ENCODE assay signal across 1 cellular context in the genomic region with DNA sequence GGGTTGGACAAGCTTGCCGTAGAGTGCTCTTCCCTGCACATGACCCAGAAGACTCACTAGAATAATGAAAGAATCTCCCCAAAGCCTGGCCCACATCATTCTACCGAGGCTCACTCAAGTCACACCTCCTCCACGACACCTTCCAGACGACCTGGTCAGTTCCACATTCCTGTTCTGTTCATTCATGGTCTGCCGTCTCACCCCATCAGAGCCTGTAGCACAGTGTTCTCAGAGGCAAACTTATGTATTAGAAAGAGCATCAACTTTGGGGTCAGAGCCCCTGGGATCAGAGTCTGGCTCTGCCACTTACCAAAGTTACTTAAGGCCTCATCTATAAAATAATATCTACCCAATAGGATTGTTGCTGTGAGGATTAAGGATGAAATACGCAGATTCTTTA.
TF ChIP-seq lines count a peak whose summit lies in the region.

No MANE protein-coding gene starts in this region.

TF ChIP-seq in HEK293, 187 proteins besides CTCF, POLR2A, EP300 and RAD21:
- peak; percentile 64; the same call in 1 of the 2 replicates for TF ChIP-seq TRIM28 (IDR thresholded peaks at IDR 0.05; ENCODE audit: borderline replicate concordance, low read length)
- 0 out of 2 replicates have a peak, but pooled peaks have one; percentile 44 for TF ChIP-seq ZNF558 (tag by site-specific recombination; IDR thresholded peaks at IDR 0.05)
- TF ChIP-seq, protein P1, sequence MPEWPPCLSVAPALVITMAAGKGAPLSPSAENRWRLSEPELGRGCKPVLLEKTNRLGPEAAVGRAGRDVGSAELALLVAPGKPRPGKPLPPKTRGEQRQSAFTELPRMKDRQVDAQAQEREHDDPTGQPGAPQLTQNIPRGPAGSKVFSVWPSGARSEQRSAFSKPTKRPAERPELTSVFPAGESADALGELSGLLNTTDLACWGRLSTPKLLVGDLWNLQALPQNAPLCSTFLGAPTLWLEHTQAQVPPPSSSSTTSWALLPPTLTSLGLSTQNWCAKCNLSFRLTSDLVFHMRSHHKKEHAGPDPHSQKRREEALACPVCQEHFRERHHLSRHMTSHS (tag by site-specific recombination; IDR thresholded peaks at IDR 0.05) = no peak
- TF ChIP-seq SETDB1 (IDR thresholded peaks at IDR 0.05; ENCODE audit: insufficient read length, low read length) = no peak
- no peak for TF ChIP-seq ZFP3 (tag by site-specific recombination; IDR thresholded peaks at IDR 0.05; ENCODE audit: low read depth)
- no peak for TF ChIP-seq YY2 (tag by site-specific recombination; IDR thresholded peaks at IDR 0.05)
- TF ChIP-seq, protein P2, sequence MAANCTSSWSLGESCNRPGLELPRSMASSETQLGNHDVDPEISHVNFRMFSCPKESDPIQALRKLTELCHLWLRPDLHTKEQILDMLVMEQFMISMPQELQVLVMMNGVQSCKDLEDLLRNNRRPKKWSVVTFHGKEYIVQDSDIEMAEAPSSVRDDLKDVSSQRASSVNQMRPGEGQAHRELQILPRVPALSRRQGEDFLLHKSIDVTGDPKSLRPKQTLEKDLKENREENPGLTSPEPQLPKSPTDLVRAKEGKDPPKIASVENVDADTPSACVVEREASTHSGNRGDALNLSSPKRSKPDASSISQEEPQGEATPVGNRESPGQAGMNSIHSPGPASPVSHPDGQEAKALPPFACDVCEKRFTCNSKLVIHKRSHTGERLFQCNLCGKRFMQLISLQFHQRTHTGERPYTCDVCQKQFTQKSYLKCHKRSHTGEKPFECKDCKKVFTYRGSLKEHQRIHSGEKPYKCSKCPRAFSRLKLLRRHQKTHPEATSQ (tag by site-specific recombination; IDR thresholded peaks at IDR 0.05) = no peak
- no peak for TF ChIP-seq ZNF202 (tag by site-specific recombination; IDR thresholded peaks at IDR 0.05; ENCODE audit: borderline replicate concordance)
